In genomic region chr1:93347319-93347899, GRCh38 we compare ENCODE assay signal across 9 cellular contexts. TPM values are rescaled to one million over a fixed set of nuclear protein-coding genes. Genes with fewer than 3 reads are reported as not detected.
DNase-seq lines count a peak whose midpoint lies in the region; ATAC-seq and TF ChIP-seq lines count a peak whose summit lies in the region.
"Had no signal": no experiment of that assay in that cellular context is flagged by ENCODE, and none has a peak within 500 bp of the region (broad histone marks: within the 10 kb centered on the region; RNA-seq: fewer than 3 reads in every experiment).

No MANE protein-coding gene starts in this region.

- peaks cover 27% of the 10 kb centered on the region for H3K36me3 Mint-ChIP-seq in activated naive CD4-positive, alpha-beta T cell treated with anti-CD3 and anti-CD28 coated beads, Interleukin-2, amount 50 U/mL, for 24 hours

- H3K9me3 Mint-ChIP-seq in activated naive CD4-positive, alpha-beta T cell treated with anti-CD3 and anti-CD28 coated beads, Interleukin-2, amount 50 U/mL, for 24 hours, result no peaks in the 10 kb centered on the region

- ATAC-seq in lower lobe of right lung (no peak), upper lobe of left lung (ENCODE audit: low FRiP score in 2 of 2) (no peak)

- H3K4me1 ChIP-seq in lower lobe of right lung (peaks cover 46% of the 10 kb centered on the region), upper lobe of left lung (peaks cover 29 to 46% (median 34%) of the 10 kb centered on the region in 4 donors)

- H3K4me3 Mint-ChIP-seq in activated naive CD4-positive, alpha-beta T cell treated with anti-CD3 and anti-CD28 coated beads, Interleukin-2, amount 50 U/mL, for 24 hours, result peak overlapping the region; percentile 98

- H3K36me3 ChIP-seq in lower lobe of right lung (no peaks in the 10 kb centered on the region), upper lobe of left lung (no peaks in the 10 kb centered on the region)

- no peaks in the 10 kb centered on the region for H3K9me3 ChIP-seq in lower lobe of right lung
- no peaks in the 10 kb centered on the region for H3K9me3 ChIP-seq in upper lobe of left lung

- TF ChIP-seq POLR2A in upper lobe of left lung (IDR thresholded peaks at IDR 0.05), result no peak

- H3K4me3 ChIP-seq in astrocyte of the spinal cord (ENCODE audit: low read depth, low read length) (peak overlapping the region; percentile 78), lower lobe of right lung (peak overlapping the region; percentile 94), upper lobe of left lung (peak overlapping the region; percentile 78 to 98 (median 86))

- no peaks in the 10 kb centered on the region for H3K27me3 Mint-ChIP-seq in activated naive CD4-positive, alpha-beta T cell treated with anti-CD3 and anti-CD28 coated beads, Interleukin-2, amount 50 U/mL, for 24 hours

- no peak for DNase-seq in activated naive CD4-positive, alpha-beta T cell treated with Interleukin-2 at 50 U/mL for 16 hours
- no peak for DNase-seq in astrocyte of the spinal cord (ENCODE audit: low read depth, low spot score)
- no peak for DNase-seq in lower lobe of right lung
- DNase-seq in upper lobe of left lung, result no peak
- DNase-seq in iPS-NIHi7 (ENCODE audit: extremely low spot score), result no peak
- no peak for DNase-seq in NCI-H146 treated with DMSO at 0.1 percent for 48 hours (lab: John Stamatoyannopoulos, UW; ENCODE audit: unreplicated experiment)
- DNase-seq in NOMO-1 treated with dmso at 0.1 percent for 144 hours (lab: John Stamatoyannopoulos, UW; ENCODE audit: unreplicated experiment), result no peak
- DNase-seq: NCI-H774 had no signal

- 1 to 3% methylated on average over 12 of the region's 12 CpGs for WGBS in upper lobe of left lung, 2 donors

- intact Hi-C loops in lower lobe of right lung (cut with DNase I), result no loop called here

- TF ChIP-seq EP300 in upper lobe of left lung (IDR thresholded peaks at IDR 0.05), result no peak

- H3K27ac ChIP-seq in lower lobe of right lung, result peak overlapping the region; percentile 95
- peak overlapping the region in 3 of 4 donors; percentile 93 to 98 (median 97) for H3K27ac ChIP-seq in upper lobe of left lung

- H3K4me1 Mint-ChIP-seq in activated naive CD4-positive, alpha-beta T cell treated with anti-CD3 and anti-CD28 coated beads, Interleukin-2, amount 50 U/mL, for 24 hours, result peaks cover 39% of the 10 kb centered on the region

- H3K27me3 ChIP-seq in lower lobe of right lung (ENCODE audit: low read depth), result no peaks in the 10 kb centered on the region
- H3K27me3 ChIP-seq in upper lobe of left lung, result no peaks in the 10 kb centered on the region

- in situ Hi-C loops in astrocyte of the spinal cord (cut with HindIII; ENCODE audit: low sequenced_read_pairs), result no loop called here

- no peak for TF ChIP-seq CTCF in astrocyte of the spinal cord (IDR thresholded peaks at IDR 0.05; ENCODE audit: low read depth, low read length)
- TF ChIP-seq CTCF in lower lobe of right lung (IDR thresholded peaks at IDR 0.05), result no peak
- no peak for TF ChIP-seq CTCF in upper lobe of left lung (IDR thresholded peaks at IDR 0.05)

- H3K27ac Mint-ChIP-seq in activated naive CD4-positive, alpha-beta T cell treated with anti-CD3 and anti-CD28 coated beads, Interleukin-2, amount 50 U/mL, for 24 hours, result peak overlapping the region; percentile 98

RNA-seq across cellular contexts. Expression of gene DR1, which starts 1.7 kb away (rescaled TPM):
- total RNA-seq in lower lobe of right lung, result 52.3 TPM
- 10 to 100 TPM; 12.6 to 50.0 (median 41.3) TPM for total RNA-seq in upper lobe of left lung
